ENCODE assay signal across 10 cellular contexts in the genomic region with DNA sequence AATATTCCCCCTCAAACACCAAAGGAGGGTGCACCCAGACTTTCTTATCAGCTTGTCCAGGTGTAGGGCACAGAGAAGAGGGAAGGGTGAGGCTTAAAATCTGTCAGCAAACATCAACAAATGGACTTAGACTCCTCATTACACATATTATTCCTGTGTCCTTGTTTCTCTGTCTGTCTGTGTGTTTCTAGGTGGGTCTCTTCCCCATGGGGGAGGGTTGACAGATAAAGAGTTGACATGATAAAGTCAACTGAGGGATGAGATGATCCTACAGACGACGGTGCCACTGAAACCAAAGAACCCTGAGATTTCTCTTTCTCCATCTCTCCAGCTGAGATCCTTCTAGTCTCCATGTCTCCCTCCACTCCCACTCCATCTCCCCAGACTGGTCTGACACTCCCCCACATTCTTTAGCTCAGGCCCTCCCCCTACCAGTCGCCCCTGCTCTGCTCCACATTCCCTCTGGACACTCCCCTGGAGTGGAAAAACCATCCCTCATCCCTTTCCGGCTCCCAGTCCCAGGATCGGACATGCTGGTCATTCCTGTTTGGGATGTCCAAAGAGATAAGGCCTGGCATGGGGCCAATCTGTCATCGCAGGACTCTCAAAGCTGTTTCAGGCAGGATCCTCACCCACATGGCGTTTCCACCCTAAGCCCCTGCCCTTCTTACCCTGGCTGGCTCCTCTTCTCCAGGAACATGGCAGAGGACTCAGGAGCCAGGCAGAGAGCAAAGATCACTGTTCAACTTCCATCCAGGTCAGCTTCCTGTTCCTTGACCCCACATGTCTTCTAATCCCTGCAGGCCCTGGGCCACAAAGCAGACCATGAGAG. TPM values are rescaled to one million over a fixed set of nuclear protein-coding genes. Genes with fewer than 3 reads are reported as not detected.
DNase-seq lines count a peak whose midpoint lies in the region; ATAC-seq and TF ChIP-seq lines count a peak whose summit lies in the region.
"Had no signal": no experiment of that assay in that cellular context is flagged by ENCODE, and none has a peak within 500 bp of the region (broad histone marks: within the 10 kb centered on the region; RNA-seq: fewer than 3 reads in every experiment).

No MANE protein-coding gene starts in this region.

- no peak for ATAC-seq in HG02642 (IDR thresholded peaks at IDR 0.05; ENCODE audit: poor library complexity, unreplicated experiment)

- H3K27me3 Mint-ChIP-seq in T-helper 2 cell treated with Interferon-gamma antibody and Interleukin-4, amounts not matched to agents 5 μg/mL and 100 μg/mL, for 36 hours (ENCODE audit: low read depth), result peaks cover 8% of the 10 kb centered on the region

- peaks cover 6% of the 10 kb centered on the region for H3K36me3 ChIP-seq in mammary epithelial cell (ENCODE audit: insufficient read depth, low read length)
- H3K36me3 ChIP-seq in liver (ENCODE audit: control insufficient read depth in 4 of 4, insufficient read depth in 3 of 4, low read depth in 1 of 4, low read length in 3 of 4), result no peaks in the 10 kb centered on the region
- H3K36me3 ChIP-seq in thyroid gland, result peaks cover 0 to 5% of the 10 kb centered on the region in 2 donors

- H4K20me1 ChIP-seq in mammary epithelial cell (ENCODE audit: insufficient read depth, low read length), result no peaks in the 10 kb centered on the region

- H3K27ac ChIP-seq in mammary epithelial cell (ENCODE audit: insufficient read depth, low read depth, low read length) (peak overlapping the region; percentile 31), liver (ENCODE audit: low read depth in 1 of 2, low read length in 2 of 2) (peak overlapping the region in 1 of 2 donors; percentile 15), thyroid gland (peak overlapping the region in 2 of 3 donors; percentile 49 to 50)

- 82% methylated on average over 7 of the region's 7 CpGs for WGBS in mammary epithelial cell (ENCODE audit: low coverage, missing lambda C conversion rate)
- WGBS in liver, result 60% methylated on average over 7 of the region's 7 CpGs
- 63 to 65% methylated on average over 6 to 7 of the region's 7 CpGs for WGBS in thyroid gland, 2 donors

- no peak for TF ChIP-seq RAD21 in liver (IDR thresholded peaks at IDR 0.05)

- H3K9ac ChIP-seq in mammary epithelial cell (ENCODE audit: insufficient read depth, low read length) (no peak overlapping the region), liver (ENCODE audit: low read depth in 1 of 2, low read length in 2 of 2) (no peak overlapping the region)

- in situ Hi-C loops in mammary epithelial cell (cut with MboI; ENCODE audit: low sequenced_read_pairs in 2 of 2), result no loop called here

- intact Hi-C loops in mammary epithelial cell (cut with micrococcal nuclease), result no loop called here
- intact Hi-C loops in thyroid gland (cut with DNase I), result no loop called here

- no peak overlapping the region for H2AFZ ChIP-seq in mammary epithelial cell (ENCODE audit: low read depth, low read length)

- H3K79me2 ChIP-seq in mammary epithelial cell (ENCODE audit: insufficient read depth, low read length), result peaks cover 43% of the 10 kb centered on the region

- TF ChIP-seq CTCF in mammary epithelial cell (conservative IDR thresholded peaks at IDR 0.05 in 1 of 2, IDR thresholded peaks at IDR 0.05 in 1 of 2; ENCODE audit: extremely low read depth in 1 of 2, insufficient read depth in 1 of 2, low read depth in 1 of 2, low read length in 2 of 2), result no peak
- no peak for TF ChIP-seq CTCF in liver (IDR thresholded peaks at IDR 0.05; ENCODE audit: low read depth, low read length, missing input control)
- no peak for TF ChIP-seq CTCF in thyroid gland (IDR thresholded peaks at IDR 0.05)

- H3K4me1 Mint-ChIP-seq in T-helper 2 cell treated with Interferon-gamma antibody and Interleukin-4, amounts not matched to agents 5 μg/mL and 100 μg/mL, for 36 hours (ENCODE audit: low read depth), result peaks cover 21% of the 10 kb centered on the region

- no peaks in the 10 kb centered on the region for H3K36me3 Mint-ChIP-seq in T-helper 2 cell treated with Interferon-gamma antibody and Interleukin-4, amounts not matched to agents 5 μg/mL and 100 μg/mL, for 36 hours (ENCODE audit: low read depth)
- H3K36me3 Mint-ChIP-seq: activated naive CD8-positive, alpha-beta T cell treated with anti-CD3 and anti-CD28 coated beads for 36 hours had no signal

- no peak overlapping the region for H3K27ac Mint-ChIP-seq in T-helper 2 cell treated with Interferon-gamma antibody and Interleukin-4, amounts not matched to agents 5 μg/mL and 100 μg/mL, for 36 hours
- H3K27ac Mint-ChIP-seq: activated naive CD8-positive, alpha-beta T cell treated with anti-CD3 and anti-CD28 coated beads for 36 hours had no signal

- no peaks in the 10 kb centered on the region for H3K9me3 Mint-ChIP-seq in T-helper 2 cell treated with Interferon-gamma antibody and Interleukin-4, amounts not matched to agents 5 μg/mL and 100 μg/mL, for 36 hours
- H3K9me3 Mint-ChIP-seq: activated naive CD8-positive, alpha-beta T cell treated with anti-CD3 and anti-CD28 coated beads for 36 hours had no signal

- peak overlapping the region; percentile 25 for H3K4me2 ChIP-seq in mammary epithelial cell (ENCODE audit: insufficient read depth, low read depth, low read length)

- CTCF ChIA-PET in mammary epithelial cell (lab: Charles Lee; ENCODE audit: low non-redundant PET), result no interaction called here

- no TSS peak for BruUV-seq in mammary epithelial cell (replicated peaks; lab: Mats Ljungman, UMichigan)

- dilution Hi-C loops in mammary epithelial cell (cut with HindIII; ENCODE audit: low sequenced_read_pairs), result no loop called here

- no peaks in the 10 kb centered on the region for H3K27me3 ChIP-seq in mammary epithelial cell (ENCODE audit: insufficient read depth, low read length)
- H3K27me3 ChIP-seq in liver (ENCODE audit: control insufficient read depth in 4 of 4, insufficient read depth in 4 of 4, low read length in 3 of 4), result peaks cover 0 to 3% (median 0%) of the 10 kb centered on the region in 4 donors
- H3K27me3 ChIP-seq in thyroid gland, result no peaks in the 10 kb centered on the region

- H3K4me1 ChIP-seq in mammary epithelial cell (ENCODE audit: insufficient read depth, low read length) (peaks cover 66% of the 10 kb centered on the region), liver (ENCODE audit: control insufficient read depth in 4 of 4, insufficient read depth in 4 of 4, low read length in 3 of 4) (peaks cover 0 to 28% (median 6%) of the 10 kb centered on the region in 4 donors), thyroid gland (peaks cover 9 to 48% of the 10 kb centered on the region in 2 donors)

- H3K4me3 ChIP-seq in mammary epithelial cell (replicated peaks in 1 of 3; ENCODE audit: insufficient read depth in 1 of 3, low read depth in 2 of 3, low read length in 3 of 3), result no peak overlapping the region
- no peak overlapping the region for H3K4me3 ChIP-seq in liver (ENCODE audit: low read depth in 1 of 3, low read length in 3 of 3)
- H3K4me3 ChIP-seq in thyroid gland (replicated peaks in 1 of 3), result no peak overlapping the region

- H3K9me3 ChIP-seq in mammary epithelial cell (replicated peaks; ENCODE audit: insufficient read depth, low read length) (no peaks in the 10 kb centered on the region), liver (ENCODE audit: control insufficient read depth in 4 of 4, low read length in 3 of 4) (no peaks in the 10 kb centered on the region), thyroid gland (no peaks in the 10 kb centered on the region)

- no peak for TF ChIP-seq POLR2A in thyroid gland (IDR thresholded peaks at IDR 0.05)

- no peak overlapping the region for H3K4me3 Mint-ChIP-seq in T-helper 2 cell treated with Interferon-gamma antibody and Interleukin-4, amounts not matched to agents 5 μg/mL and 100 μg/mL, for 36 hours
- H3K4me3 Mint-ChIP-seq: activated naive CD8-positive, alpha-beta T cell treated with anti-CD3 and anti-CD28 coated beads for 36 hours had no signal

- peak; percentile 8 for DNase-seq in NCI-H146 (lab: John Stamatoyannopoulos, UW)
- no peak for DNase-seq in NCI-H146 treated with DMSO at 0.1 percent for 48 hours (lab: John Stamatoyannopoulos, UW; ENCODE audit: unreplicated experiment)
- DNase-seq in mammary epithelial cell, result no peak
- peak in 1 of 2 donors; percentile 47 for DNase-seq in thyroid gland
- no peak for DNase-seq in DMS79 treated with DMSO at 0.1 percent for 48 hours (lab: John Stamatoyannopoulos, UW)
- no peak for DNase-seq in T-helper 2 cell treated with Interferon-gamma antibody and Interleukin-4, amounts not matched to agents 5 μg/mL and 100 μg/mL, for 36 hours (ENCODE audit: low spot score)
- DNase-seq: activated naive CD8-positive, alpha-beta T cell treated with anti-CD3 and anti-CD28 coated beads for 36 hours; stimulated activated CD4-positive, alpha-beta T cell treated with anti-CD3 and anti-CD28 coated beads, Interleukin-1b, Interleukin-23, amount 100 ng/mL, for 48 hours had no signal

TF ChIP-seq in liver, 16 proteins besides CTCF, POLR2A, EP300 and RAD21 (continues in another document):
- TF ChIP-seq, protein P1, sequence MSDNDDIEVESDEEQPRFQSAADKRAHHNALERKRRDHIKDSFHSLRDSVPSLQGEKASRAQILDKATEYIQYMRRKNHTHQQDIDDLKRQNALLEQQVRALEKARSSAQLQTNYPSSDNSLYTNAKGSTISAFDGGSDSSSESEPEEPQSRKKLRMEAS (IDR thresholded peaks at IDR 0.05), result no peak

RNA-seq across cellular contexts. Expression of a gene that starts 2.9 kb away (rescaled TPM):
- total RNA-seq in mammary epithelial cell, result 1,000 to 10,000 TPM; 1,418 to 2,030 TPM
- 1,026 TPM for polyA plus RNA-seq in mammary epithelial cell
- 2,074 TPM for polyA minus RNA-seq in mammary epithelial cell
- 1 to 10 TPM in 1 of 2 donors, under 1 TPM in 1; 0.79 to 4.4 TPM for total RNA-seq in liver
- 1 to 10 TPM; 1.1 to 1.8 TPM for polyA plus RNA-seq in liver
- 100 to 1,000 TPM; 145 to 246 (median 172) TPM for total RNA-seq in thyroid gland

RNA-seq across cellular contexts. Expression of a gene that starts 42.1 kb away (rescaled TPM):
- total RNA-seq in mammary epithelial cell (10 to 100 TPM; 18.2 to 24.8 TPM), liver (10 to 100 TPM in 1 of 2 donors, 1 to 10 TPM in 1; 8.6 to 24.5 TPM), thyroid gland (10 to 100 TPM; 42.5 to 79.3 (median 64.5) TPM)
- polyA plus RNA-seq in mammary epithelial cell (7.7 TPM), liver (10 to 100 TPM; 32.4 to 36.6 TPM)
- 13.5 TPM for polyA minus RNA-seq in mammary epithelial cell

RNA-seq across cellular contexts. Expression of a gene that starts 58.0 kb away (rescaled TPM):
- total RNA-seq in mammary epithelial cell (under 1 TPM; 0.33 to 0.42 TPM), liver (not detected), thyroid gland (1 to 10 TPM; 1.8 to 2.4 (median 2.1) TPM)
- polyA plus RNA-seq in mammary epithelial cell (0.18 TPM), liver (not detected)
- not detected for polyA minus RNA-seq in mammary epithelial cell

Comparison
In these comparisons a context has a peak if more than half of its experiments do, and no peak if none do; other contexts are left out.
1. RNA of a gene that starts 2.9 kb away (total RNA-seq): 1,418 to 2,030 TPM in mammary epithelial cell and 145 to 246 TPM in thyroid gland; 0.79 to 4.4 TPM in liver; every median in the first group is over 10 times any median in the second.